In the genomic region with DNA sequence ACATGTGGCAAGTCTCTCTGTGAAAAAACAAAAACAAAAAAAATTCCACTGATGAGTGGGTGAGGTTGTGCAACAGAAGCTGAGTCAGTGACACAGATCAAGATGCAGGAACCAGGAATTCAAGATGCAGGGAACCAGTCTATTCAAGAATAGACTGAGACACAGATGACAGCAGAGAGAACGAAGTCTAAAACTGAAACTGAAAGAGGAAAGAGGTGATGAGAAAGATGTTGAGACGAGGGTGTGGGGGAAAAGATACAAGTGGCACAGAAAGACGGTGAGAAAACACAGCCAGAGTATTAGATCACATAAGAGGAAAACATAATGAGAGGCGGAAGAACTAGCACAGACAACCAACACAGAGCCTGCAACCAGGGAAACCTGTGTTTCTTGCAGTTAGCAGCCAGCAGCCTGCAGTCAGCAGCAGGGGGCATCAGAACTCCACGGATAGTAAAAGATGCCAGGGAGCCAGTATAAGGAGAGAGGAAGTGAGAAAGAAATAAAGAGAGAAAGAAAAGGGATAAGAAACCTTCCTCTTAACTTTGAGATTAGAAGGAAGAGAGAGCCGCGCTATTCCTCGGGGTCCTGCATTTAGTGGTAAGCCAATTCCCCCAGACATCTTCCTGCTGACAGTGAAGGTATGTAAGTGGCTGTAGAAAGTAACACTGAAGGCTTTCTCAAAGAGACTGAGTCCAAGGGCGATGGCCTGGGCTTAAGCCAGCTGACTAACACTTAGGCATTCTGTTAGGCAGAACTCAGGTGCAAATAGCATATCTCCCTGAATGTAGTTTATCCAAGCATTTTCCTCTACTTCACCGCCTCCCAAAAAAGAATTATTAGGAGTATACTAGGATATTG, we compare ENCODE assay signal across 8 cellular contexts.
DNase-seq lines count a peak whose midpoint lies in the region; ATAC-seq and TF ChIP-seq lines count a peak whose summit lies in the region.

No MANE protein-coding gene starts in this region.

- no peaks in the 10 kb centered on the region for H3K27me3 ChIP-seq in PC-3 (ENCODE audit: low read length)

- H3K36me3 Mint-ChIP-seq in nephron progenitor cell (ENCODE audit: low read depth) = no peaks in the 10 kb centered on the region

- POLR2A ChIA-PET in PC-3 (lab: Charles Lee; ENCODE audit: unreplicated experiment) = no interaction called here

- H3K36me3 ChIP-seq in PC-3 (ENCODE audit: low read depth, low read length) = no peaks in the 10 kb centered on the region; the same call in 1 of the 2 replicates

- H3K9me2 ChIP-seq in PC-3 (replicated peaks; ENCODE audit: low read length) = no peaks in the 10 kb centered on the region

- no peaks in the 10 kb centered on the region for H3K9me3 ChIP-seq in PC-3 (ENCODE audit: low read length)

- H3K27ac Mint-ChIP-seq in nephron progenitor cell = no peak overlapping the region

- peaks cover 15% of the 10 kb centered on the region for H3K4me1 Mint-ChIP-seq in nephron progenitor cell

- peak; percentile 57 for DNase-seq in DMS79 (lab: John Stamatoyannopoulos, UW)
- DNase-seq in HuH-7 (ENCODE audit: low spot score) = peak; percentile 25
- DNase-seq in PC-3 = peak; percentile 17
- DNase-seq in activated T-helper 1 cell treated with Interleukin-2 at 50 U/mL for 16 hours (ENCODE audit: low read depth) = peak; percentile 18
- DNase-seq in fibroblast of peridontal ligament (ENCODE audit: extremely low read depth) = peak; percentile 42
- DNase-seq in nephron progenitor cell = peak; percentile 74
- DNase-seq in substantia nigra (lab: John Stamatoyannopoulos, UW) = peak in 47 of 49 donors; percentile 10 to 88 (median 68)

- intact Hi-C loops in PC-3 (cut with micrococcal nuclease) = no loop called here

- TF ChIP-seq CTCF in PC-3 (conservative IDR thresholded peaks at IDR 0.05; ENCODE audit: low read depth, low read length) (peak; percentile 48; the same call in 1 of the 2 replicates), nephron progenitor cell (IDR thresholded peaks at IDR 0.05) (peak; percentile 85)

- ATAC-seq in GM21528 (IDR thresholded peaks at IDR 0.05; ENCODE audit: low FRiP score, unreplicated experiment) = peak; percentile 84
- ATAC-seq in PC-3 = no peak

- no peaks in the 10 kb centered on the region for H3K4me1 ChIP-seq in PC-3 (ENCODE audit: insufficient read depth, low read length)

- H3K4me3 Mint-ChIP-seq in nephron progenitor cell = no peak overlapping the region

- H3K4me3 ChIP-seq in PC-3 (ENCODE audit: low read length) = no peak overlapping the region

- H2AFZ ChIP-seq in PC-3 (ENCODE audit: low read length) = no peak overlapping the region

- no peaks in the 10 kb centered on the region for H3F3A ChIP-seq in PC-3 (ENCODE audit: low read length, unreplicated experiment)

- no peak overlapping the region for H3K4me2 ChIP-seq in PC-3 (ENCODE audit: low read length)

- no peaks in the 10 kb centered on the region for H3K79me2 ChIP-seq in PC-3 (ENCODE audit: low read length)

- H3K9me3 Mint-ChIP-seq in nephron progenitor cell = no peaks in the 10 kb centered on the region

- H3K27me3 Mint-ChIP-seq in nephron progenitor cell (ENCODE audit: low read depth, poor library complexity) = no peaks in the 10 kb centered on the region

- H4K20me1 ChIP-seq in PC-3 (ENCODE audit: low read length) = no peaks in the 10 kb centered on the region

- BruUV-seq in PC-3 (replicated peaks; lab: Mats Ljungman, UMichigan) = no TSS peak

- CTCF ChIA-PET in PC-3 (lab: Charles Lee) = no interaction called here

- H3K27ac ChIP-seq in PC-3 (ENCODE audit: low read length) (no peak overlapping the region), substantia nigra (ENCODE audit: low read depth, low read length, poor library complexity, severe bottlenecking) (peak overlapping the region; percentile 11)

- H3K9ac ChIP-seq in PC-3 (ENCODE audit: low read length) = no peak overlapping the region

Comparison
In these comparisons a context has a peak if more than half of its experiments do, and no peak if none do; other contexts are left out.
1. DNase-seq: peak in every context shown above with its lines; median percentile 74 in nephron progenitor cell; 68 in substantia nigra; 57 in DMS79; 42 in fibroblast of peridontal ligament; 25 in HuH-7; 18 in activated T-helper 1 cell treated with Interleukin-2 at 50 U/mL for 16 hours; 17 in PC-3.